ENCODE assay signal across 10 cellular contexts in genomic region chr20:48723308-48724264, GRCh38.
A peak's percentile ranks its signal among the peaks of the same experiment; 100 is the strongest.
DNase-seq lines count a peak whose midpoint lies in the region; ATAC-seq, FAIRE-seq and TF ChIP-seq lines count a peak whose summit lies in the region.
"Had no signal": no experiment of that assay in that cellular context is flagged by ENCODE, and none has a peak within 500 bp of the region (broad histone marks: within the 10 kb centered on the region; RNA-seq: fewer than 3 reads in every experiment).

No MANE protein-coding gene starts in this region.

- H2AFZ ChIP-seq in HepG2 (ENCODE audit: low read length) (peak overlapping the region; percentile 43), neuronal stem cell (ENCODE audit: low read length) (no peak overlapping the region)

- no peak for TF ChIP-seq POLR2A in HepG2 (IDR thresholded peaks at IDR 0.05; ENCODE audit: insufficient read depth in 1 of 2, low read depth in 2 of 2, low read length in 2 of 2)

- peaks cover 1 to 12% of the 10 kb centered on the region in 2 experiments; a peak in 3 of 5 replicates for H3K27me3 ChIP-seq in HepG2 (ENCODE audit: control insufficient read depth in 1 of 2, insufficient read depth in 2 of 2, low read length in 2 of 2)
- H3K27me3 ChIP-seq in neuronal stem cell (ENCODE audit: control insufficient read depth in 3 of 3, insufficient read depth in 3 of 3, low read depth in 1 of 3, low read length in 3 of 3) = no peaks in the 10 kb centered on the region
- H3K27me3 ChIP-seq: cardiac muscle cell had no signal

- H3K79me2 ChIP-seq in HepG2 (ENCODE audit: insufficient read depth, low read length) = no peaks in the 10 kb centered on the region

- no peak overlapping the region for H2AK5ac ChIP-seq in neuronal stem cell (ENCODE audit: low read depth, low read length)

- no peak overlapping the region for H4K8ac ChIP-seq in neuronal stem cell (ENCODE audit: low read depth, low read length)

- CTCF ChIA-PET in HepG2 (lab: Yijun Ruan, JAX; ENCODE audit: low intra/inter-chr PET ratio, low total read pairs) = interaction anchor here (3.9 kb wide), 1 partner anchor 66 kb away, joined by 29 read pairs; no protein-coding TSS in a partner anchor

- no peaks in the 10 kb centered on the region for H4K20me1 ChIP-seq in HepG2 (ENCODE audit: insufficient read depth, low read length)

- H3K4me1 ChIP-seq in HepG2 (ENCODE audit: insufficient read depth, low read length) (peaks cover 34% of the 10 kb centered on the region), neuronal stem cell (ENCODE audit: control insufficient read depth in 2 of 2, insufficient read depth in 1 of 2, low read depth in 1 of 2, low read length in 2 of 2) (peaks cover 0 to 4% of the 10 kb centered on the region in 2 donors)

- no peak overlapping the region for H3K18ac ChIP-seq in neuronal stem cell (ENCODE audit: low read length)

- H2BK5ac ChIP-seq in neuronal stem cell (ENCODE audit: low read length) = no peak overlapping the region

- no TSS peak for BruUV-seq in HepG2 (replicated peaks; lab: Mats Ljungman, UMichigan)

- no peaks in the 10 kb centered on the region for H3K79me1 ChIP-seq in neuronal stem cell (ENCODE audit: low read depth, low read length)

- H4K91ac ChIP-seq in neuronal stem cell (ENCODE audit: low read depth, low read length, poor library complexity) = no peak overlapping the region

- peak overlapping the region; percentile 5 to 69 (median 26) for H3K4me3 ChIP-seq in HepG2 (replicated peaks in 1 of 3; ENCODE audit: insufficient read depth in 1 of 3, low read depth in 2 of 3, low read length in 3 of 3)
- H3K4me3 ChIP-seq in neuronal stem cell (ENCODE audit: low read length in 2 of 2) = no peak overlapping the region
- H3K4me3 ChIP-seq: cardiac muscle cell had no signal

- DNase-seq in NCI-H146 (lab: John Stamatoyannopoulos, UW) (peak; percentile 68), astrocyte of the hippocampus (ENCODE audit: low read depth, low spot score) (peak; percentile 29), HepG2 (ENCODE audit: low spot score) (peak; percentile 73), neuronal stem cell (ENCODE audit: low spot score) (no peak), omental fat pad (ENCODE audit: low spot score) (no peak)
- DNase-seq: NCI-H524 treated with DMSO at 0.1 percent for 48 hours, retina had no signal

- TF ChIP-seq CTCF in HepG2 (CRISPR knock-in tag; IDR thresholded peaks at IDR 0.05) (peak; percentile 84), omental fat pad (IDR thresholded peaks at IDR 0.05) (no peak)

- TF ChIP-seq EP300 in HepG2 (IDR thresholded peaks at IDR 0.05; ENCODE audit: low read depth in 2 of 2, low read length in 2 of 2) (0 out of 4 replicates have a peak, but pooled peaks of 1 of the 2 experiments have one; percentile 24), HepG2 (CRISPR knock-in tag; IDR thresholded peaks at IDR 0.05; ENCODE audit: borderline replicate concordance) (no peak)

- no peaks in the 10 kb centered on the region for H3K36me3 ChIP-seq in HepG2 (replicated peaks in 1 of 2; ENCODE audit: control insufficient read depth in 1 of 2, insufficient read depth in 2 of 2, low read length in 2 of 2)
- peaks cover 0 to 100% of the 10 kb centered on the region in 2 donors for H3K36me3 ChIP-seq in neuronal stem cell (replicated peaks in 1 of 2; ENCODE audit: control insufficient read depth in 2 of 2, insufficient read depth in 2 of 2, low read length in 2 of 2)
- H3K36me3 ChIP-seq: cardiac muscle cell had no signal

- H3K9me3 ChIP-seq in HepG2 (ENCODE audit: low read length) = no peaks in the 10 kb centered on the region
- H3K9me3 ChIP-seq in neuronal stem cell (replicated peaks in 1 of 2; ENCODE audit: control insufficient read depth in 2 of 2, insufficient read depth in 1 of 2, low read depth in 1 of 2, low read length in 2 of 2) = no peaks in the 10 kb centered on the region

- H2BK120ac ChIP-seq in neuronal stem cell (ENCODE audit: low read depth, low read length) = no peak overlapping the region

- intact Hi-C loops in HepG2 (cut with micrococcal nuclease; ENCODE audit: unreplicated experiment) = loop anchor here (1.0 kb wide), 1 partner anchor 66 kb away; no protein-coding TSS in a partner anchor

- in situ Hi-C loops in HepG2 (cut with HindIII; ENCODE audit: extremely low pct_ligation_motif_present, low pct_unique_long_range_greater_than_20kb) = loop anchor here (5.0 kb wide), 1 partner anchor 66 kb away; no protein-coding TSS in a partner anchor

- peak; percentile 96 for FAIRE-seq in HepG2 (lab: Jason Lieb, UNC)

- H3K27ac ChIP-seq in HepG2 (ENCODE audit: extremely low read length, insufficient read depth, low read length) = no peak overlapping the region
- H3K27ac ChIP-seq in temporal lobe (ENCODE audit: low read depth, low read length) = peak overlapping the region; percentile 100
- H3K27ac ChIP-seq in neuronal stem cell (replicated peaks; ENCODE audit: low read length) = no peak overlapping the region
- H3K27ac ChIP-seq: cardiac muscle cell had no signal

- H3K4me2 ChIP-seq in HepG2 (ENCODE audit: low read depth, low read length) = peak overlapping the region; percentile 82
- no peak overlapping the region for H3K4me2 ChIP-seq in neuronal stem cell (ENCODE audit: insufficient read depth, low read length, poor library complexity, severe bottlenecking)

- H2BK15ac ChIP-seq in neuronal stem cell (ENCODE audit: low read length) = no peak overlapping the region

- H3K9ac ChIP-seq in HepG2 (ENCODE audit: insufficient read depth, low read depth, low read length) (peak overlapping the region; percentile 41), neuronal stem cell (ENCODE audit: low read depth, low read length, poor library complexity) (no peak overlapping the region)

- H3K23ac ChIP-seq in neuronal stem cell (ENCODE audit: low read depth, low read length, poor library complexity) = no peak overlapping the region

- H3K4ac ChIP-seq in neuronal stem cell (ENCODE audit: low read length) = no peak overlapping the region

- peak; percentile 62 for TF ChIP-seq RAD21 in HepG2 (CRISPR knock-in tag; IDR thresholded peaks at IDR 0.05)

- POLR2A ChIA-PET in HepG2 (lab: Yijun Ruan, JAX) = interaction anchor here (1.4 kb wide), 1 partner anchor 66 kb away, joined by 3 read pairs; no protein-coding TSS in a partner anchor

- 12% methylated on average over 27 of the region's 29 CpGs for WGBS in HepG2 (ENCODE audit: low lambda C conversion rate)
- WGBS in neuronal stem cell (ENCODE audit: extremely low coverage in 2 of 2, insufficient read length in 2 of 2, insufficient replicate concordance in 1 of 2), 2 donors = no CpG with 5 or more reads among the region's 29 CpGs

- ATAC-seq in HepG2 (peak; percentile 79), GM18517 (IDR thresholded peaks at IDR 0.05; ENCODE audit: unreplicated experiment) (no peak), omental fat pad (ENCODE audit: low FRiP score) (no peak)

- no peak overlapping the region for H3K14ac ChIP-seq in neuronal stem cell (ENCODE audit: low read length)

- no peak overlapping the region for H2BK12ac ChIP-seq in neuronal stem cell (ENCODE audit: low read length)

TF ChIP-seq in HepG2, 621 proteins besides CTCF, POLR2A, EP300 and RAD21 (continues in another document):
- no peak for TF ChIP-seq PCBP1 (IDR thresholded peaks at IDR 0.05; ENCODE audit: borderline replicate concordance, low read depth, low read length)
- no peak for TF ChIP-seq THYN1 (CRISPR knock-in tag; IDR thresholded peaks at IDR 0.05; ENCODE audit: borderline replicate concordance, low read depth)
- no peak for TF ChIP-seq ZSCAN12 (CRISPR knock-in tag; IDR thresholded peaks at IDR 0.05)
- TF ChIP-seq ZSCAN29 (CRISPR knock-in tag; conservative IDR thresholded peaks at IDR 0.05) = peak; percentile 82; the same call in 1 of the 2 replicates
- TF ChIP-seq, protein P1, sequence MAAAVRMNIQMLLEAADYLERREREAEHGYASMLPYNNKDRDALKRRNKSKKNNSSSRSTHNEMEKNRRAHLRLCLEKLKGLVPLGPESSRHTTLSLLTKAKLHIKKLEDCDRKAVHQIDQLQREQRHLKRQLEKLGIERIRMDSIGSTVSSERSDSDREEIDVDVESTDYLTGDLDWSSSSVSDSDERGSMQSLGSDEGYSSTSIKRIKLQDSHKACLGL (CRISPR knock-in tag; IDR thresholded peaks at IDR 0.05) = peak; percentile 67
- TF ChIP-seq TCF12 (IDR thresholded peaks at IDR 0.05) = no peak
- no peak for TF ChIP-seq TCF12 (CRISPR knock-in tag; IDR thresholded peaks at IDR 0.05)
- TF ChIP-seq, protein P2, sequence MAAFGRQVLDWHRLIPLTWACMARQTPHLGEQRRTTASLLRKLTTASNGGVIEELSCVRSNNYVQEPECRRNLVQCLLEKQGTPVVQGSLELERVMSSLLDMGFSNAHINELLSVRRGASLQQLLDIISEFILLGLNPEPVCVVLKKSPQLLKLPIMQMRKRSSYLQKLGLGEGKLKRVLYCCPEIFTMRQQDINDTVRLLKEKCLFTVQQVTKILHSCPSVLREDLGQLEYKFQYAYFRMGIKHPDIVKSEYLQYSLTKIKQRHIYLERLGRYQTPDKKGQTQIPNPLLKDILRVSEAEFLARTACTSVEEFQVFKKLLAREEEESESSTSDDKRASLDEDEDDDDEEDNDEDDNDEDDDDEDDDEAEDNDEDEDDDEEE (CRISPR knock-in tag; IDR thresholded peaks at IDR 0.05) = peak; percentile 81; the same call in 1 of the 2 replicates
- TF ChIP-seq NFATC3 (CRISPR knock-in tag; IDR thresholded peaks at IDR 0.05) = peak; percentile 71; the same call in 1 of the 2 replicates
- TF ChIP-seq MED8 (CRISPR knock-in tag; IDR thresholded peaks at IDR 0.05; ENCODE audit: insufficient replicate concordance) = no peak
- no peak for TF ChIP-seq SAFB2 (CRISPR knock-in tag; IDR thresholded peaks at IDR 0.05; ENCODE audit: borderline replicate concordance, low read depth)
- TF ChIP-seq HDAC1 (CRISPR knock-in tag; IDR thresholded peaks at IDR 0.05) = no peak; the same call in 1 of the 2 replicates
- TF ChIP-seq PAWR (CRISPR knock-in tag; IDR thresholded peaks at IDR 0.05; ENCODE audit: borderline replicate concordance) = 0 out of 2 replicates have a peak, but pooled peaks have one; percentile 6
- TF ChIP-seq ZNF776 (CRISPR knock-in tag; IDR thresholded peaks at IDR 0.05) = no peak
- TF ChIP-seq TEAD3 (CRISPR knock-in tag; optimal IDR thresholded peaks at IDR 0.05; ENCODE audit: borderline replicate concordance) = peak; percentile 84
- TF ChIP-seq, protein P3, sequence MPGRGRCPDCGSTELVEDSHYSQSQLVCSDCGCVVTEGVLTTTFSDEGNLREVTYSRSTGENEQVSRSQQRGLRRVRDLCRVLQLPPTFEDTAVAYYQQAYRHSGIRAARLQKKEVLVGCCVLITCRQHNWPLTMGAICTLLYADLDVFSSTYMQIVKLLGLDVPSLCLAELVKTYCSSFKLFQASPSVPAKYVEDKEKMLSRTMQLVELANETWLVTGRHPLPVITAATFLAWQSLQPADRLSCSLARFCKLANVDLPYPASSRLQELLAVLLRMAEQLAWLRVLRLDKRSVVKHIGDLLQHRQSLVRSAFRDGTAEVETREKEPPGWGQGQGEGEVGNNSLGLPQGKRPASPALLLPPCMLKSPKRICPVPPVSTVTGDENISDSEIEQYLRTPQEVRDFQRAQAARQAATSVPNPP (CRISPR knock-in tag; IDR thresholded peaks at IDR 0.05) = no peak
- TF ChIP-seq ZNF160 (CRISPR knock-in tag; IDR thresholded peaks at IDR 0.05) = no peak

Comparison
In these comparisons a context has a peak if more than half of its experiments do, and no peak if none do; other contexts are left out.
1. DNase-seq: peak in NCI-H146 (single experiment), astrocyte of the hippocampus (single experiment) and HepG2 (single experiment); none in neuronal stem cell (single experiment) and omental fat pad (single experiment).
2. H3K4me3 ChIP-seq: peak in HepG2 (3 of 3); none in neuronal stem cell (0 of 2).